Comparison of ENCODE assay signal across 27 cellular contexts in the genomic region with DNA sequence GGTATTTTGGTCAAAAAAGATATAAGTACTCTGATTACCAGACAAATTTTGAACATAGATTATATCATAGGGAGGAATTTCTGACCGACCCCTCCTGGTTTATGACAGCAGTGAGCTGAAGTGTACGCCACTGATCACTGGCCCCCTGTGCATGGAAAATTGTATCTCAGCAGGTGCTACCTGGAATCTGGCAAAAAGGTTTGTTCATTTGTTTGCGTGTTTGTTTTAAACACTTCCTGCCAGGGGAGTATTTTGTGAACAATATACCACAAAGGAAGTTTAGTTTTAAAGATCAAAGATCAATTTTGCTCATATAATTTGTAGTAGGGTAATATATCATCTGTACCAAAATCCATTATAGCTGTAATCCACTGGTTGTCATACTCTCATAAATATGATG.
DNase-seq lines count a peak whose midpoint lies in the region; ATAC-seq and TF ChIP-seq lines count a peak whose summit lies in the region.
"Had no signal": no experiment of that assay in that cellular context is flagged by ENCODE, and none has a peak within 500 bp of the region (broad histone marks: within the 10 kb centered on the region; RNA-seq: fewer than 3 reads in every experiment).

No MANE protein-coding gene starts in this region.

- H3K4me1 ChIP-seq in HEK293 (ENCODE audit: control insufficient read depth, insufficient read depth, low read length) (no peaks in the 10 kb centered on the region), neural progenitor cell (no peaks in the 10 kb centered on the region), heart right ventricle (no peaks in the 10 kb centered on the region)
- H3K4me1 ChIP-seq: colonic mucosa, left ventricle myocardium inferior, prostate gland, SJCRH30 had no signal

- peaks cover 18% of the 10 kb centered on the region for H3K9me3 Mint-ChIP-seq in neural progenitor cell
- H3K9me3 Mint-ChIP-seq in activated CD4-positive, alpha-beta T cell treated with anti-CD3 and anti-CD28 coated beads, Interleukin-2, amount 10 ng/mL, durations not matched to agents 24 days and 14 days = no peaks in the 10 kb centered on the region
- peaks cover 35% of the 10 kb centered on the region for H3K9me3 Mint-ChIP-seq in mesothelial cell of epicardium

- DNase-seq in NCI-H1436 (lab: John Stamatoyannopoulos, UW) (peak; percentile 7), NCI-H510A (lab: John Stamatoyannopoulos, UW) (peak; percentile 2), neural progenitor cell (ENCODE audit: low spot score) (no peak), heart right ventricle (no peak), mesothelial cell of epicardium (ENCODE audit: low spot score in 2 of 2, unreplicated experiment in 2 of 2) (no peak)
- no peak for DNase-seq in activated CD4-positive, alpha-beta T cell treated with anti-CD3 and anti-CD28 coated beads, Interleukin-2, amount 10 ng/mL, durations not matched to agents 24 days and 14 days
- DNase-seq: activated B cell treated with CpG ODN at 0.5 μM for 24 hours; activated CD8-positive, alpha-beta T cell treated with anti-CD3 and anti-CD28 coated beads for 36 hours; anterior cingulate cortex; colonic mucosa; effector CD8-positive, alpha-beta T cell; GM23248; islet precursor cell; left ventricle myocardium inferior; NCI-H226; stimulated activated CD4-positive, alpha-beta T cell treated with anti-CD3 and anti-CD28 coated beads, Interleukin-4, amount 100 ng/mL, for 4 hours; T-helper 1 cell had no signal

- H3K4me3 Mint-ChIP-seq in neural progenitor cell (no peak overlapping the region), mesothelial cell of epicardium (no peak overlapping the region)
- H3K4me3 Mint-ChIP-seq in activated CD4-positive, alpha-beta T cell treated with anti-CD3 and anti-CD28 coated beads, Interleukin-2, amount 10 ng/mL, durations not matched to agents 24 days and 14 days = no peak overlapping the region
- H3K4me3 Mint-ChIP-seq: activated B cell treated with CpG ODN at 0.5 μM for 24 hours; activated CD8-positive, alpha-beta T cell treated with anti-CD3 and anti-CD28 coated beads for 36 hours; activated naive CD8-positive, alpha-beta T cell; stimulated activated memory B cell treated with anti-CD40 and anti-IgM and Interleukin-4, amounts not matched to agents 10 μg/mL and 1 μg/mL and 100 μg/mL, for 72 hours had no signal

- 59 to 74% methylated on average over 3 of the region's 3 CpGs for WGBS in heart right ventricle, 2 donors

- intact Hi-C loops in activated CD4-positive, alpha-beta T cell treated with anti-CD3 and anti-CD28 coated beads, Interleukin-2, amount 10 ng/mL, durations not matched to agents 24 days and 14 days (cut with micrococcal nuclease) = no loop called here
- intact Hi-C loops in heart right ventricle (cut with DNase I) = no loop called here

- H3K4me3 ChIP-seq in HEK293 (ENCODE audit: low read depth, low read length) (no peak overlapping the region), neural progenitor cell (no peak overlapping the region), heart right ventricle (no peak overlapping the region)
- H3K4me3 ChIP-seq: colonic mucosa, GM23248, left ventricle myocardium inferior, prostate gland, SJCRH30 had no signal

- no peak overlapping the region for H3K9ac ChIP-seq in neural progenitor cell
- H3K9ac ChIP-seq: GM23248 had no signal

- peaks cover 7% of the 10 kb centered on the region for H3K36me3 Mint-ChIP-seq in neural progenitor cell
- no peaks in the 10 kb centered on the region for H3K36me3 Mint-ChIP-seq in activated CD4-positive, alpha-beta T cell treated with anti-CD3 and anti-CD28 coated beads, Interleukin-2, amount 10 ng/mL, durations not matched to agents 24 days and 14 days (ENCODE audit: low read depth)
- H3K36me3 Mint-ChIP-seq in mesothelial cell of epicardium = peaks cover 19% of the 10 kb centered on the region
- H3K36me3 Mint-ChIP-seq: activated naive CD8-positive, alpha-beta T cell; stimulated activated memory B cell treated with anti-CD40 and anti-IgM and Interleukin-4, amounts not matched to agents 10 μg/mL and 1 μg/mL and 100 μg/mL, for 72 hours had no signal

- POLR2A ChIA-PET in HEK293 (lab: Yijun Ruan, JAX) = no interaction called here

- H3K27me3 Mint-ChIP-seq in neural progenitor cell (ENCODE audit: insufficient read depth, low read depth) (peaks cover 4% of the 10 kb centered on the region), mesothelial cell of epicardium (ENCODE audit: low read depth) (no peaks in the 10 kb centered on the region)
- H3K27me3 Mint-ChIP-seq in activated CD4-positive, alpha-beta T cell treated with anti-CD3 and anti-CD28 coated beads, Interleukin-2, amount 10 ng/mL, durations not matched to agents 24 days and 14 days = no peaks in the 10 kb centered on the region
- H3K27me3 Mint-ChIP-seq: activated B cell treated with CpG ODN at 0.5 μM for 24 hours; activated CD8-positive, alpha-beta T cell treated with anti-CD3 and anti-CD28 coated beads for 36 hours; activated naive CD8-positive, alpha-beta T cell; stimulated activated memory B cell treated with anti-CD40 and anti-IgM and Interleukin-4, amounts not matched to agents 10 μg/mL and 1 μg/mL and 100 μg/mL, for 72 hours had no signal

- no peak for ATAC-seq in heart right ventricle
- ATAC-seq: activated CD8-positive, alpha-beta T cell treated with anti-CD3 and anti-CD28 coated beads for 36 hours; Panc1; stimulated activated memory B cell treated with anti-CD40 and anti-IgM and Interleukin-4, amounts not matched to agents 10 μg/mL and 1 μg/mL and 100 μg/mL, for 72 hours had no signal

- H3K27me3 ChIP-seq in neural progenitor cell (no peaks in the 10 kb centered on the region), heart right ventricle (no peaks in the 10 kb centered on the region)
- H3K27me3 ChIP-seq: colonic mucosa, neutrophil, SJCRH30 had no signal

- no peaks in the 10 kb centered on the region for H3K36me3 ChIP-seq in HEK293 (ENCODE audit: control insufficient read depth in 2 of 2, insufficient read depth in 1 of 2, low read length in 2 of 2)
- no peaks in the 10 kb centered on the region for H3K36me3 ChIP-seq in neural progenitor cell
- no peaks in the 10 kb centered on the region for H3K36me3 ChIP-seq in heart right ventricle
- H3K36me3 ChIP-seq: colonic mucosa, left ventricle myocardium inferior, neutrophil, prostate gland, SJCRH30 had no signal

- CTCF ChIA-PET in HEK293 (lab: Yijun Ruan, JAX) = interaction anchor here (0.7 kb wide), 1 partner anchor 10 kb away, joined by 3 read pairs; no protein-coding TSS in a partner anchor

- H3K27ac Mint-ChIP-seq in neural progenitor cell (no peak overlapping the region), mesothelial cell of epicardium (no peak overlapping the region)
- H3K27ac Mint-ChIP-seq in activated CD4-positive, alpha-beta T cell treated with anti-CD3 and anti-CD28 coated beads, Interleukin-2, amount 10 ng/mL, durations not matched to agents 24 days and 14 days = no peak overlapping the region
- H3K27ac Mint-ChIP-seq: activated B cell treated with CpG ODN at 0.5 μM for 24 hours; activated CD8-positive, alpha-beta T cell treated with anti-CD3 and anti-CD28 coated beads for 36 hours; activated naive CD8-positive, alpha-beta T cell; activated T-helper 2 cell treated with anti-CD3 and anti-CD28 coated beads, Interferon-gamma antibody, Interleukin-2, Interleukin-4, amounts not matched to agents 10 μg/mL and 5 μg/mL and 100 μg/mL, durations not matched to agents 14 hours and 24 hours and 36 hours; stimulated activated memory B cell treated with anti-CD40 and anti-IgM and Interleukin-4, amounts not matched to agents 10 μg/mL and 1 μg/mL and 100 μg/mL, for 72 hours had no signal

- TF ChIP-seq CTCF in HEK293 (tag by site-specific recombination; IDR thresholded peaks at IDR 0.05) (no peak), neural progenitor cell (IDR thresholded peaks at IDR 0.05) (no peak), heart right ventricle (IDR thresholded peaks at IDR 0.05) (no peak), mesothelial cell of epicardium (IDR thresholded peaks at IDR 0.05; ENCODE audit: unreplicated experiment) (no peak)

- H3K9me3 ChIP-seq in HEK293 (ENCODE audit: control insufficient read depth, insufficient read depth, low read depth, low read length) = no peaks in the 10 kb centered on the region
- H3K9me3 ChIP-seq in neural progenitor cell (ENCODE audit: low read depth) = no peaks in the 10 kb centered on the region
- peaks cover 0 to 19% (median 6%) of the 10 kb centered on the region in 11 donors for H3K9me3 ChIP-seq in heart right ventricle
- H3K9me3 ChIP-seq: colonic mucosa, neutrophil, prostate gland, SJCRH30 had no signal

- H3K79me2 ChIP-seq in neural progenitor cell (ENCODE audit: low read depth) = no peaks in the 10 kb centered on the region

- H2AFZ ChIP-seq in neural progenitor cell (replicated peaks) = peak overlapping the region; percentile 7
- H2AFZ ChIP-seq: GM23248 had no signal

- H3K27ac ChIP-seq in HEK293 (ENCODE audit: extremely low read depth, low read depth, low read length) (no peak overlapping the region), neural progenitor cell (no peak overlapping the region), heart right ventricle (no peak overlapping the region)
- H3K27ac ChIP-seq: C4-2B, colonic mucosa, GM23248, HL-60, left ventricle myocardium inferior, neutrophil, prostate gland, SJCRH30 had no signal

- H3K4me2 ChIP-seq in neural progenitor cell = no peak overlapping the region

- H4K20me1 ChIP-seq in neural progenitor cell (ENCODE audit: low read depth) = no peaks in the 10 kb centered on the region

- H3K4me1 Mint-ChIP-seq in neural progenitor cell (no peaks in the 10 kb centered on the region), mesothelial cell of epicardium (peaks cover 7% of the 10 kb centered on the region)
- H3K4me1 Mint-ChIP-seq in activated CD4-positive, alpha-beta T cell treated with anti-CD3 and anti-CD28 coated beads, Interleukin-2, amount 10 ng/mL, durations not matched to agents 24 days and 14 days = no peaks in the 10 kb centered on the region
- H3K4me1 Mint-ChIP-seq: activated B cell treated with CpG ODN at 0.5 μM for 24 hours; stimulated activated memory B cell treated with anti-CD40 and anti-IgM and Interleukin-4, amounts not matched to agents 10 μg/mL and 1 μg/mL and 100 μg/mL, for 72 hours had no signal

- H3F3A ChIP-seq in neural progenitor cell (ENCODE audit: low read depth) = no peaks in the 10 kb centered on the region

TF ChIP-seq in HEK293, 187 proteins besides CTCF, POLR2A, EP300 and RAD21 (continues in another document):
- peak; percentile 35; the same call in 1 of the 2 replicates for TF ChIP-seq GLIS1 (tag by site-specific recombination; IDR thresholded peaks at IDR 0.05)
- TF ChIP-seq ZNF830 (tag by site-specific recombination; IDR thresholded peaks at IDR 0.05; ENCODE audit: low read depth) = no peak
- TF ChIP-seq ZNF324 (tag by site-specific recombination; IDR thresholded peaks at IDR 0.05) = no peak
- TF ChIP-seq SALL2 (tag by site-specific recombination; IDR thresholded peaks at IDR 0.05; ENCODE audit: borderline replicate concordance) = no peak
- peak; percentile 58 for TF ChIP-seq FEZF1 (tag by site-specific recombination; IDR thresholded peaks at IDR 0.05)
- TF ChIP-seq ZIC2 (tag by site-specific recombination; IDR thresholded peaks at IDR 0.05) = peak; percentile 72

Comparison
In these comparisons a context has a peak if more than half of its experiments do, and no peak if none do; other contexts are left out.
1. DNase-seq: peak in NCI-H1436 (single experiment) and NCI-H510A (single experiment); none in neural progenitor cell (single experiment), activated CD4-positive, alpha-beta T cell treated with anti-CD3 and anti-CD28 coated beads, Interleukin-2, amount 10 ng/mL, durations not matched to agents 24 days and 14 days (single experiment), heart right ventricle (0 of 2) and mesothelial cell of epicardium (0 of 2).